1 cellular context compared by ENCODE assay signal in genomic region chr5:140205952-140206351, GRCh38.
TF ChIP-seq lines count a peak whose summit lies in the region.

No MANE protein-coding gene starts in this region.

TF ChIP-seq in endothelial cell of umbilical vein, 7 proteins besides CTCF, POLR2A, EP300 and RAD21:
- no peak for TF ChIP-seq GATA2 (IDR thresholded peaks at IDR 0.05; ENCODE audit: insufficient read depth, insufficient read length, low read depth, low read length)
- TF ChIP-seq MAX (IDR thresholded peaks at IDR 0.05; ENCODE audit: insufficient read depth, insufficient read length) = no peak
- no peak for TF ChIP-seq JUN (IDR thresholded peaks at IDR 0.05; ENCODE audit: borderline replicate concordance, insufficient read depth, insufficient read length, low read depth)
- no peak for TF ChIP-seq FOS (IDR thresholded peaks at IDR 0.05; ENCODE audit: borderline replicate concordance, insufficient read depth, low read length)
TF ChIP-seq in endothelial cell of umbilical vein: peak in this region for 0.
